ENCODE assay signal across 8 cellular contexts in the genomic region with DNA sequence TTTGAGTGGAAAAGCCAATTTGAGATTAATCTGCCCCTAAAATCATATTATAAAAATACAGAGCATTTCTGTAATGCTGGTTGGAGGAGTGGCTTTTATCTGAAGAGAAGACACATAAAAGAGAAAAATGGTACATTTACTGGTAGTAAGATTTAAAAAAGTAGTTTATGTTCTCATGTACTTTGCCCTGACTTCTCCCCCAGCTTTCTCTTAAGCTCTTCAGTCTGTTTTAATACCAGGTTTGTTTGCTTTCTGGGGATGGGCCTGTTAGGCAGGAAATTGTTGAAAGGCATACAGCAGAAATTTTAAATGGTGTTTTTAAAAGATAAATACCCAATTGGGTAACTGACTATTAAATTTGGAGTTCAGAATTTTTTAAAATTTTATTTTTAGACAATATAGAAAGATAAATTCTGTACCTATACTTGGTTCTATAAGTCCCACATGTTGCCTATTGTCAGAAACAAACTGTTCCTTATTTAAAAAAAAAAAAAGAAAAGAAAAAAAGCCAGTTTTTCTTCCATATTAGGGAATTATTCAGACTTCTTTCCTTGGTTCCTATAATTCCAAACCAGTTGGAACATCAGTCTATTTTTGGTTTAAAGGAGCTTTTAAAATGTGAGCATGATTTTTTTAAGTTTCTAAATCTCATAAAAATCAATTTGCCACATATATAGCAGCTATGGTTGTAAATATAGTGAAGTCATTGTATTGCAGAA.
DNase-seq lines count a peak whose midpoint lies in the region; ATAC-seq, FAIRE-seq and TF ChIP-seq lines count a peak whose summit lies in the region.

No MANE protein-coding gene starts in this region.

- intact Hi-C loops in prostate gland (cut with DNase I) = loop anchor here (2.0 to 10.0 kb wide), 2 partner anchors 207 to 337 kb away; partner anchors contain the start of gene ZNF365

- ATAC-seq in GM18511 (IDR thresholded peaks at IDR 0.05; ENCODE audit: unreplicated experiment) (peak; percentile 18), HG03439 (IDR thresholded peaks at IDR 0.05; ENCODE audit: unreplicated experiment) (no peak)

- peaks cover 16% of the 10 kb centered on the region for H3K4me1 ChIP-seq in prostate gland (replicated peaks)

- no peak for TF ChIP-seq POLR2A in prostate gland (IDR thresholded peaks at IDR 0.05)

- FAIRE-seq in colon (lab: Jason Lieb, UNC) = peak; percentile 74

- DNase-seq in NCI-H2081 (lab: John Stamatoyannopoulos, UW) = peak; percentile 8 to 62
- no peak for DNase-seq in prostate gland (ENCODE audit: low spot score)
- DNase-seq in activated gamma-delta T cell treated with Interleukin-2 at 50 U/mL for 16 hours = no peak
- DNase-seq in stimulated activated CD4-positive, alpha-beta T cell treated with anti-CD3 and anti-CD28 coated beads, Interleukin-1b, Interleukin-23, amount 100 ng/mL, for 48 hours = no peak
- no peak for DNase-seq in activated CD8-positive, alpha-beta memory T cell treated with anti-CD3 and anti-CD28 coated beads for 24 hours

- no peaks in the 10 kb centered on the region for H3K27me3 ChIP-seq in prostate gland (replicated peaks; ENCODE audit: insufficient read depth)

- peak overlapping the region; percentile 54 to 69 for H3K27ac ChIP-seq in prostate gland

- no peaks in the 10 kb centered on the region for H3K9me3 ChIP-seq in prostate gland

- H3K4me3 ChIP-seq in prostate gland = no peak overlapping the region

- H3K36me3 ChIP-seq in prostate gland = no peaks in the 10 kb centered on the region

- TF ChIP-seq CTCF in prostate gland (IDR thresholded peaks at IDR 0.05) = no peak

Comparison
In these comparisons a context has a peak if more than half of its experiments do, and no peak if none do; other contexts are left out.
1. DNase-seq: peak in NCI-H2081 (2 of 2); none in prostate gland (single experiment), activated gamma-delta T cell treated with Interleukin-2 at 50 U/mL for 16 hours (single experiment), stimulated activated CD4-positive, alpha-beta T cell treated with anti-CD3 and anti-CD28 coated beads, Interleukin-1b, Interleukin-23, amount 100 ng/mL, for 48 hours (single experiment) and activated CD8-positive, alpha-beta memory T cell treated with anti-CD3 and anti-CD28 coated beads for 24 hours (single experiment).